9 cellular contexts compared by ENCODE assay signal in the genomic region with DNA sequence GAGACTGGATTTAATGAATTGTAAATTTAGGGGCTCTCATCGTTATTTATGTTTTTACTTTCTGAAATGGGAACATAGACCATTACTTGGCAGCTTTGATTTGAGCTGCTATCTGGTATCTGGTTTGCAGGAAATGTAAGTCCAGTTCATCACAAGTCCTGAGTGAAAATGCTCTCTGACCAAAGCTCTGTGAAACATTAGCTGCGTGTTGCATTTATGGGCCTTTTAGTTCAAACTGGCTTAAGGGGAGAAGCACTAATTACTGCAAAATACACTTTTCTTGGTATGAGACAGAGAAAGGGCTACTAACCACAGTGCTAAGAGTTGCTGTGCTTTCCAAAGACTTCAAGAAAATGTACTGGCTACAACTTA. TPM values are rescaled to one million over a fixed set of nuclear protein-coding genes. Genes with fewer than 3 reads are reported as not detected.
DNase-seq lines count a peak whose midpoint lies in the region; ATAC-seq and TF ChIP-seq lines count a peak whose summit lies in the region.
"Had no signal": no experiment of that assay in that cellular context is flagged by ENCODE, and none has a peak within 500 bp of the region (broad histone marks: within the 10 kb centered on the region; RNA-seq: fewer than 3 reads in every experiment).

No MANE protein-coding gene starts in this region.

- WGBS in mesodermal cell (ENCODE audit: insufficient coverage in 2 of 2), 2 experiments = 13 to 26% methylated on average over 1 to 2 of the region's 2 CpGs

- H3K4me2 ChIP-seq in Loucy (ENCODE audit: low read depth, low read length, poor library complexity, severe bottlenecking) = peak overlapping the region; percentile 15

- DNase-seq in tibial artery (no peak), GF-D8 (lab: John Stamatoyannopoulos, UW) (no peak), 8988T (no peak)
- DNase-seq: activated T-cell treated with anti-CD3 and anti-CD28 coated beads, Interleukin-2, amount 50 U/mL, for 1 hour; stimulated activated CD4-positive, alpha-beta T cell treated with anti-CD3 and anti-CD28 coated beads, Interleukin-1b, Interleukin-23, amount 100 ng/mL, for 48 hours had no signal

- no peaks in the 10 kb centered on the region for H3K9me2 ChIP-seq in Loucy (replicated peaks; ENCODE audit: low read depth, low read length)

- H3K9ac ChIP-seq in Loucy (ENCODE audit: low read depth, low read length, poor library complexity, severe bottlenecking) = no peak overlapping the region
- H3K9ac ChIP-seq in duodenal mucosa (ENCODE audit: low read depth in 1 of 2, low read length in 2 of 2) = peak overlapping the region; percentile 34 to 64

- H3K27ac ChIP-seq in duodenal mucosa (ENCODE audit: low read depth, low read length) (no peak overlapping the region), mesodermal cell (ENCODE audit: low read depth, low read length, severe bottlenecking) (peak overlapping the region; percentile 80), tibial artery (peak overlapping the region; percentile 67)

- H3K4me1 ChIP-seq in Loucy (ENCODE audit: insufficient read depth, low read length, poor library complexity, severe bottlenecking) (no peaks in the 10 kb centered on the region), duodenal mucosa (ENCODE audit: control insufficient read depth in 1 of 2, insufficient read depth in 2 of 2, low read length in 2 of 2) (peaks cover 0 to 11% of the 10 kb centered on the region in 2 donors), mesodermal cell (ENCODE audit: control insufficient read depth, insufficient read depth, low read length, poor library complexity, severe bottlenecking) (peaks cover 2% of the 10 kb centered on the region), tibial artery (peaks cover 0 to 41% (median 4%) of the 10 kb centered on the region in 4 donors)

- no peaks in the 10 kb centered on the region for H4K20me1 ChIP-seq in Loucy (ENCODE audit: insufficient read depth, low read length, poor library complexity, severe bottlenecking)

- no peaks in the 10 kb centered on the region for H3F3A ChIP-seq in Loucy (ENCODE audit: low read depth)

- H3K36me3 ChIP-seq in Loucy (ENCODE audit: insufficient read depth, low read length) = no peaks in the 10 kb centered on the region
- no peaks in the 10 kb centered on the region for H3K36me3 ChIP-seq in duodenal mucosa (ENCODE audit: control insufficient read depth in 1 of 2, insufficient read depth in 2 of 2, low read length in 2 of 2)
- H3K36me3 ChIP-seq in mesodermal cell (ENCODE audit: control insufficient read depth, insufficient read depth, low read length) = no peaks in the 10 kb centered on the region
- no peaks in the 10 kb centered on the region for H3K36me3 ChIP-seq in tibial artery

- H2AFZ ChIP-seq in Loucy (ENCODE audit: low read length) = no peak overlapping the region

- intact Hi-C loops in tibial artery (cut with DNase I; ENCODE audit: low total_unique reads) = no loop called here

- H3K4me3 ChIP-seq in Loucy (ENCODE audit: low read length, poor library complexity, severe bottlenecking) (no peak overlapping the region), duodenal mucosa (ENCODE audit: low read depth in 1 of 2, low read length in 2 of 2) (peak overlapping the region; percentile 84 to 85), mesodermal cell (ENCODE audit: extremely low read depth, insufficient read depth, low read length, poor library complexity, severe bottlenecking) (peak overlapping the region; percentile 51), tibial artery (peak overlapping the region; percentile 56 to 60)

- no peak for ATAC-seq in HG03196 (IDR thresholded peaks at IDR 0.05; ENCODE audit: unreplicated experiment)

- H3K27me3 ChIP-seq in Loucy (ENCODE audit: insufficient read depth, low read length, poor library complexity, severe bottlenecking) = no peaks in the 10 kb centered on the region
- no peaks in the 10 kb centered on the region for H3K27me3 ChIP-seq in duodenal mucosa (ENCODE audit: control insufficient read depth in 1 of 2, insufficient read depth in 2 of 2, low read length in 2 of 2)
- no peaks in the 10 kb centered on the region for H3K27me3 ChIP-seq in tibial artery

- H3K9me3 ChIP-seq in Loucy (ENCODE audit: insufficient read depth, low read depth, low read length) (no peaks in the 10 kb centered on the region), duodenal mucosa (ENCODE audit: control insufficient read depth in 1 of 2, low read length in 2 of 2) (no peaks in the 10 kb centered on the region), mesodermal cell (ENCODE audit: control insufficient read depth, low read length) (no peaks in the 10 kb centered on the region), tibial artery (no peaks in the 10 kb centered on the region)

- TF ChIP-seq CTCF in Loucy (conservative IDR thresholded peaks at IDR 0.05; ENCODE audit: low read length) (no peak), tibial artery (IDR thresholded peaks at IDR 0.05) (no peak)

- no peaks in the 10 kb centered on the region for H3K79me2 ChIP-seq in Loucy (ENCODE audit: insufficient read depth, low read length)

RNA-seq across cellular contexts. Expression of a gene that starts 0.5 kb away (rescaled TPM):
- polyA plus RNA-seq in mesodermal cell (2013, experiment 1 of 2) = 19.9 TPM
- polyA plus RNA-seq in mesodermal cell (2013, experiment 2 of 2) = 26.9 TPM

RNA-seq across cellular contexts. Expression of a gene that starts 42.3 kb away (rescaled TPM):
- not detected for polyA plus RNA-seq in mesodermal cell (2013, experiment 1 of 2)
- polyA plus RNA-seq in mesodermal cell (2013, experiment 2 of 2) = 0.20 TPM
